26 cellular contexts compared by ENCODE assay signal in the genomic region with DNA sequence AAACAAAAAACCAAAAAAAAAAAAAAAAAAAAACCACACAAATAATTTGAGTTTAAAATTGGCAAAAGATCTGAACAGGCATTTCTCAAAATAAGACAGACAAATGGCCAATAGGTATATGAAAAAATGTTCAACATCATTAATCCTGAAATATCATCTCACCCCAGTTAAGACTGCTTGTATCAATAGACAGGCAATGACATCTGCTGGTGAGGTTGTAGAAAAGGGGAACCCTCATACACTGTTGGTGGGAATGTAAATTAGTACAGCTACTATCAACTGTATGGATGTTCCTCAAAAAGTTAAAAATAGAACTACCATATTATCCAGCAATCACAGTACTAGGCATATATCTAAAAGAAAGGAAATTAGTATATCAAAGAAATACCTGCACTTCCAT.
DNase-seq lines count a peak whose midpoint lies in the region; ATAC-seq, FAIRE-seq and TF ChIP-seq lines count a peak whose summit lies in the region.
"Had no signal": no experiment of that assay in that cellular context is flagged by ENCODE, and none has a peak within 500 bp of the region (broad histone marks: within the 10 kb centered on the region; RNA-seq: fewer than 3 reads in every experiment).

No MANE protein-coding gene starts in this region.

- no peaks in the 10 kb centered on the region for H3K36me3 ChIP-seq in DND-41 (ENCODE audit: insufficient read depth, low read length)
- H3K36me3 ChIP-seq in PC-3 (ENCODE audit: low read depth, low read length): no peaks in the 10 kb centered on the region
- H3K36me3 ChIP-seq: adrenal gland, heart left ventricle, stomach, tibial artery had no signal

- POLR2A ChIA-PET in PC-3 (lab: Charles Lee; ENCODE audit: unreplicated experiment): no interaction called here

- peak; percentile 5 for TF ChIP-seq CTCF in DND-41 (IDR thresholded peaks at IDR 0.05; ENCODE audit: borderline replicate concordance, extremely low read depth, low read length, poor library complexity, severe bottlenecking)
- TF ChIP-seq CTCF in PC-3 (conservative IDR thresholded peaks at IDR 0.05; ENCODE audit: low read depth, low read length): peak; percentile 55
- TF ChIP-seq CTCF in epithelial cell of proximal tubule (conservative IDR thresholded peaks at IDR 0.05; ENCODE audit: low read depth, low read length): peak; percentile 32

- no peaks in the 10 kb centered on the region for H3K9me2 ChIP-seq in PC-3 (replicated peaks; ENCODE audit: low read length)

- H3K4me2 ChIP-seq in DND-41 (ENCODE audit: insufficient read depth, low read length) (no peak overlapping the region), PC-3 (ENCODE audit: low read length) (no peak overlapping the region)

- no TSS peak for BruUV-seq in PC-3 (replicated peaks; lab: Mats Ljungman, UMichigan)

- no peaks in the 10 kb centered on the region for H4K20me1 ChIP-seq in DND-41 (ENCODE audit: insufficient read depth, low read length)
- H4K20me1 ChIP-seq in PC-3 (ENCODE audit: low read length): no peaks in the 10 kb centered on the region

- DNase-seq in DND-41 (no peak), PC-3 (peak; percentile 40), epithelial cell of proximal tubule (ENCODE audit: low read depth) (no peak), NCI-H82 treated with DMSO at 0.1 percent for 48 hours (lab: John Stamatoyannopoulos, UW; ENCODE audit: unreplicated experiment) (no peak)
- no peak for DNase-seq in stimulated activated CD4-positive, alpha-beta T cell treated with anti-CD3 and anti-CD28 coated beads, Interleukin-4, amount 100 ng/mL, for 4 hours
- no peak for DNase-seq in stimulated activated naive CD4-positive, alpha-beta T cell (lab: John Stamatoyannopoulos, UW)
- DNase-seq: activated B cell treated with CpG ODN at 0.5 μM for 24 hours; activated naive CD4-positive, alpha-beta T cell treated with anti-CD3 and anti-CD28 coated beads for 36 hours; adrenal gland; body of pancreas; Calu3; effector memory CD4-positive, alpha-beta T cell; erythroblast; foreskin fibroblast; heart left ventricle; mammary epithelial cell; NCI-H1105; NCI-H1930; NCI-H345; NCI-H774; Right ventricle myocardium superior; stomach; tibial artery had no signal

- no peak for ATAC-seq in DND-41 (ENCODE audit: insufficient read depth, low read depth)
- ATAC-seq in PC-3: peak; percentile 50; the same call in 1 of the 2 replicates
- ATAC-seq: body of pancreas, heart left ventricle had no signal

- CTCF ChIA-PET in PC-3 (lab: Charles Lee): interaction anchor here (0.6 to 1.5 kb wide), 6 partner anchors 69 to 917 kb away, joined by 3 to 19 read pairs (median 6); a partner anchor contains a TSS

- no peaks in the 10 kb centered on the region for H3K79me2 ChIP-seq in DND-41 (ENCODE audit: insufficient read depth, low read length)
- no peaks in the 10 kb centered on the region for H3K79me2 ChIP-seq in PC-3 (ENCODE audit: low read length)

- intact Hi-C loops in PC-3 (cut with micrococcal nuclease): loop anchor here (1.0 to 5.0 kb wide), 5 partner anchors 69 to 872 kb away; no protein-coding TSS in a partner anchor

- H2AFZ ChIP-seq in DND-41 (ENCODE audit: low read depth, low read length): no peak overlapping the region
- no peak overlapping the region for H2AFZ ChIP-seq in PC-3 (ENCODE audit: low read length)

- H3K4me1 ChIP-seq in DND-41 (ENCODE audit: insufficient read depth, low read length): no peaks in the 10 kb centered on the region
- H3K4me1 ChIP-seq in PC-3 (ENCODE audit: insufficient read depth, low read length): no peaks in the 10 kb centered on the region
- H3K4me1 ChIP-seq: adrenal gland, body of pancreas, heart left ventricle, stomach, tibial artery had no signal

- no peak overlapping the region for H3K9ac ChIP-seq in DND-41 (ENCODE audit: low read depth, low read length)
- no peak overlapping the region for H3K9ac ChIP-seq in PC-3 (ENCODE audit: low read length)

- FAIRE-seq in A204.1 (lab: Jason Lieb, UNC): peak; percentile 55
- FAIRE-seq: colon had no signal

- H3F3A ChIP-seq in PC-3 (ENCODE audit: low read length, unreplicated experiment): no peaks in the 10 kb centered on the region

- H3K27me3 ChIP-seq in DND-41 (ENCODE audit: insufficient read depth, low read length, poor library complexity) (no peaks in the 10 kb centered on the region), PC-3 (ENCODE audit: low read length) (no peaks in the 10 kb centered on the region)
- H3K27me3 ChIP-seq: adrenal gland, body of pancreas, heart left ventricle, stomach, tibial artery had no signal

- H3K27ac ChIP-seq in DND-41 (ENCODE audit: low read length) (no peak overlapping the region), PC-3 (ENCODE audit: low read length) (no peak overlapping the region)
- H3K27ac ChIP-seq: adrenal gland, body of pancreas, heart left ventricle, skin epidermis, stomach, tibial artery had no signal

- H3K4me3 ChIP-seq in DND-41 (ENCODE audit: low read depth in 1 of 2, low read length in 2 of 2): no peak overlapping the region
- H3K4me3 ChIP-seq in PC-3 (ENCODE audit: low read length): no peak overlapping the region
- H3K4me3 ChIP-seq in epithelial cell of proximal tubule (ENCODE audit: low read depth, low read length): no peak overlapping the region
- H3K4me3 ChIP-seq: adrenal gland, body of pancreas, heart left ventricle, skin epidermis, stomach, tibial artery had no signal

- H3K9me3 ChIP-seq in DND-41 (ENCODE audit: insufficient read depth, low read length, severe bottlenecking): no peaks in the 10 kb centered on the region
- H3K9me3 ChIP-seq in PC-3 (ENCODE audit: low read length): no peaks in the 10 kb centered on the region
- H3K9me3 ChIP-seq: adrenal gland, body of pancreas, stomach, tibial artery had no signal

Comparison
In these comparisons a context has a peak if more than half of its experiments do, and no peak if none do; other contexts are left out.
1. CTCF ChIP-seq: peak in every context shown above with its lines; median percentile 55 in PC-3; 32 in epithelial cell of proximal tubule; 5 in DND-41.